Comparison of ENCODE assay signal across 13 cellular contexts in the genomic region with DNA sequence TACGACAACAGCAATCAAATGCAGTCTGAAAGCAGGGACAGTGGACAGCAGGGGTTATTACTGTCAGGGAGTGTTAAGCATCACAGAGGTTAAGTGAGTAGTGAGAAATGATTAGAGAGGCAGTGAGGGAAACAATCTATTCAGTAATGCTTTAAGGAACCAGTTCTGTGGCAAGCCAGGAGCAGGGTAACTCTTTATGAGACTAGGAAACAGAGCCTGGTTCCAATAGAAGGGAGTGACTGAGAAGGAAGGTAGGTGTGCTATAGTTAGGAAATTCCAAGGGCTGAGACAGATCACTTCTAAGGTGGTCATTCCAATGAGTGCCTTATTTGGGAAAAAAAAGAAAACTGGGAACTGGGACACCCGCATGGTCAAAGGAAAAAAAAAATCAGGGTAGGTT. TPM values are rescaled to one million over a fixed set of nuclear protein-coding genes. Genes with fewer than 3 reads are reported as not detected.
A peak's percentile ranks its signal among the peaks of the same experiment; 100 is the strongest.
DNase-seq lines count a peak whose midpoint lies in the region; ATAC-seq and TF ChIP-seq lines count a peak whose summit lies in the region.
"Had no signal": no experiment of that assay in that cellular context is flagged by ENCODE, and none has a peak within 500 bp of the region (broad histone marks: within the 10 kb centered on the region; RNA-seq: fewer than 3 reads in every experiment).

No MANE protein-coding gene starts in this region.

- H3K36me3 ChIP-seq in heart left ventricle: no peaks in the 10 kb centered on the region
- no peaks in the 10 kb centered on the region for H3K36me3 ChIP-seq in naive thymus-derived CD4-positive, alpha-beta T cell (ENCODE audit: control insufficient read depth in 2 of 3, insufficient read depth in 3 of 3, low read length in 3 of 3)
- no peaks in the 10 kb centered on the region for H3K36me3 ChIP-seq in transverse colon

- DNase-seq in heart left ventricle (no peak), Right ventricle myocardium inferior (ENCODE audit: missing footprints) (no peak), coronary artery (ENCODE audit: low spot score) (no peak), transverse colon (no peak), ecto neural progenitor cell (ENCODE audit: low spot score) (no peak)
- no peak for DNase-seq in naive thymus-derived CD4-positive, alpha-beta T cell
- DNase-seq: activated CD4-positive, alpha-beta T cell treated with anti-CD3 and anti-CD28 coated beads, Interleukin-2, amount 10 ng/mL, durations not matched to agents 7 days and 5 days; activated T-cell treated with anti-CD3 and anti-CD28 coated beads, Interleukin-2, amount 50 U/mL, for 1 hour; NCI-H1092 treated with DMSO at 0.1 percent for 48 hours; SIG-M5 had no signal

- POLR2A ChIA-PET in naive thymus-derived CD4-positive, alpha-beta T cell (lab: Charles Lee): no interaction called here

- intact Hi-C loops in heart left ventricle (cut with DNase I) (no loop called here), Right ventricle myocardium inferior (cut with DNase I) (no loop called here), transverse colon (cut with DNase I; ENCODE audit: low total_unique reads) (no loop called here)
- intact Hi-C loops in naive thymus-derived CD4-positive, alpha-beta T cell (cut with micrococcal nuclease): no loop called here

- no peaks in the 10 kb centered on the region for H3K9me3 ChIP-seq in heart left ventricle
- no peaks in the 10 kb centered on the region for H3K9me3 ChIP-seq in naive thymus-derived CD4-positive, alpha-beta T cell (ENCODE audit: control insufficient read depth in 2 of 3, low read length in 3 of 3)
- H3K9me3 ChIP-seq in transverse colon: no peaks in the 10 kb centered on the region

- peaks cover 0 to 89% (median 68%) of the 10 kb centered on the region in 12 donors for H3K4me1 ChIP-seq in heart left ventricle
- H3K4me1 ChIP-seq in naive thymus-derived CD4-positive, alpha-beta T cell (ENCODE audit: control insufficient read depth in 2 of 2, insufficient read depth in 2 of 2, low read length in 2 of 2): peaks cover 22 to 28% of the 10 kb centered on the region in 2 donors
- H3K4me1 ChIP-seq in transverse colon: peaks cover 6 to 80% (median 38%) of the 10 kb centered on the region in 4 donors

- H3K4me3 Mint-ChIP-seq in naive thymus-derived CD4-positive, alpha-beta T cell: peak overlapping the region in 7 of 10 donors; percentile 8 to 65 (median 30)
- H3K4me3 Mint-ChIP-seq: activated CD4-positive, alpha-beta T cell treated with anti-CD3 and anti-CD28 coated beads, Interleukin-2, amount 10 ng/mL, durations not matched to agents 7 days and 5 days had no signal

- 79 to 88% (median 82%) methylated on average over 2 of the region's 2 CpGs for WGBS in heart left ventricle, 4 donors
- 90 to 92% methylated on average over 2 of the region's 2 CpGs for WGBS in transverse colon (ENCODE audit: low coverage in 1 of 2), 2 donors

- TF ChIP-seq POLR2A in heart left ventricle (IDR thresholded peaks at IDR 0.05) (no peak), transverse colon (IDR thresholded peaks at IDR 0.05) (no peak)

- peaks cover 22 to 97% (median 83%) of the 10 kb centered on the region in 7 donors for H3K4me1 Mint-ChIP-seq in naive thymus-derived CD4-positive, alpha-beta T cell

- H3K27me3 Mint-ChIP-seq in naive thymus-derived CD4-positive, alpha-beta T cell: peaks cover 0 to 19% (median 0%) of the 10 kb centered on the region in 5 donors
- H3K27me3 Mint-ChIP-seq: activated CD4-positive, alpha-beta T cell treated with anti-CD3 and anti-CD28 coated beads, Interleukin-2, amount 10 ng/mL, durations not matched to agents 7 days and 5 days had no signal

- no peak for TF ChIP-seq EP300 in transverse colon (IDR thresholded peaks at IDR 0.05; ENCODE audit: low read depth)

- H3K27ac Mint-ChIP-seq in naive thymus-derived CD4-positive, alpha-beta T cell: peak overlapping the region in 4 of 9 donors; percentile 3 to 13 (median 9)
- H3K27ac Mint-ChIP-seq: activated CD4-positive, alpha-beta T cell treated with anti-CD3 and anti-CD28 coated beads, Interleukin-2, amount 10 ng/mL, durations not matched to agents 7 days and 5 days had no signal

- ATAC-seq in heart left ventricle: peak in 3 of 4 donors; percentile 22 to 34 (median 25)
- no peak for ATAC-seq in Right ventricle myocardium inferior
- ATAC-seq in naive thymus-derived CD4-positive, alpha-beta T cell: no peak
- no peak for ATAC-seq in GM19324 (IDR thresholded peaks at IDR 0.05; ENCODE audit: low FRiP score, unreplicated experiment)
- no peak for ATAC-seq in GM19035 (IDR thresholded peaks at IDR 0.05; ENCODE audit: unreplicated experiment)

- H3K4me3 ChIP-seq in heart left ventricle (no peak overlapping the region), coronary artery (no peak overlapping the region), transverse colon (no peak overlapping the region)
- no peak overlapping the region for H3K4me3 ChIP-seq in naive thymus-derived CD4-positive, alpha-beta T cell (ENCODE audit: low read length)
- H3K4me3 ChIP-seq: skin epidermis had no signal

- H3K36me3 Mint-ChIP-seq in naive thymus-derived CD4-positive, alpha-beta T cell: peaks cover 0 to 3% (median 0%) of the 10 kb centered on the region in 5 donors

- TF ChIP-seq CTCF in heart left ventricle (IDR thresholded peaks at IDR 0.05) (no peak), coronary artery (IDR thresholded peaks at IDR 0.05) (no peak), transverse colon (IDR thresholded peaks at IDR 0.05) (no peak)

- CTCF ChIA-PET in naive thymus-derived CD4-positive, alpha-beta T cell (lab: Charles Lee): no interaction called here

- no peaks in the 10 kb centered on the region for H3K9me3 Mint-ChIP-seq in naive thymus-derived CD4-positive, alpha-beta T cell
- H3K9me3 Mint-ChIP-seq: activated CD4-positive, alpha-beta T cell treated with anti-CD3 and anti-CD28 coated beads, Interleukin-2, amount 10 ng/mL, durations not matched to agents 7 days and 5 days had no signal

- no peaks in the 10 kb centered on the region for H3K27me3 ChIP-seq in heart left ventricle
- H3K27me3 ChIP-seq in naive thymus-derived CD4-positive, alpha-beta T cell (ENCODE audit: control insufficient read depth in 2 of 2, insufficient read depth in 2 of 2, low read length in 2 of 2): no peaks in the 10 kb centered on the region
- H3K27me3 ChIP-seq in transverse colon: no peaks in the 10 kb centered on the region

- H3K27ac ChIP-seq in heart left ventricle (peak overlapping the region in 3 of 12 donors; percentile 21 to 60 (median 24)), coronary artery (peak overlapping the region; percentile 44 to 56), transverse colon (peak overlapping the region in 3 of 4 donors; percentile 27 to 54 (median 33))
- no peak overlapping the region for H3K27ac ChIP-seq in naive thymus-derived CD4-positive, alpha-beta T cell (ENCODE audit: low read depth, low read length)

- in situ Hi-C loops in transverse colon (cut with MboI; ENCODE audit: low pct_ligation_motif_present in 1 of 4, low pct_unique_long_range_greater_than_20kb in 1 of 4, low sequenced_read_pairs in 3 of 4): no loop called here

RNA-seq across cellular contexts. Expression of gene RYK, which starts 15.0 kb away (rescaled TPM):
- 10 to 100 TPM; 32.9 to 43.7 (median 39.5) TPM for total RNA-seq in heart left ventricle
- polyA plus RNA-seq in heart left ventricle: 10 to 100 TPM; 17.3 to 23.6 TPM
- total RNA-seq in Right ventricle myocardium inferior: 40.6 TPM
- total RNA-seq in naive thymus-derived CD4-positive, alpha-beta T cell: 10 to 100 TPM; 10.7 to 53.5 (median 50.5) TPM
- polyA plus RNA-seq in naive thymus-derived CD4-positive, alpha-beta T cell: 10 to 100 TPM in 1 of 2 donors, 1 to 10 TPM in 1; 6.9 to 10.5 TPM
- total RNA-seq in transverse colon: 10 to 100 TPM; 20.2 to 91.1 (median 61.6) TPM

Comparison
In these comparisons a context has a peak if more than half of its experiments do, and no peak if none do; other contexts are left out.
1. ATAC-seq: peak in heart left ventricle (3 of 4); none in Right ventricle myocardium inferior (single experiment), naive thymus-derived CD4-positive, alpha-beta T cell (single experiment), GM19324 (single experiment) and GM19035 (single experiment).